8 cellular contexts compared by ENCODE assay signal in the genomic region with DNA sequence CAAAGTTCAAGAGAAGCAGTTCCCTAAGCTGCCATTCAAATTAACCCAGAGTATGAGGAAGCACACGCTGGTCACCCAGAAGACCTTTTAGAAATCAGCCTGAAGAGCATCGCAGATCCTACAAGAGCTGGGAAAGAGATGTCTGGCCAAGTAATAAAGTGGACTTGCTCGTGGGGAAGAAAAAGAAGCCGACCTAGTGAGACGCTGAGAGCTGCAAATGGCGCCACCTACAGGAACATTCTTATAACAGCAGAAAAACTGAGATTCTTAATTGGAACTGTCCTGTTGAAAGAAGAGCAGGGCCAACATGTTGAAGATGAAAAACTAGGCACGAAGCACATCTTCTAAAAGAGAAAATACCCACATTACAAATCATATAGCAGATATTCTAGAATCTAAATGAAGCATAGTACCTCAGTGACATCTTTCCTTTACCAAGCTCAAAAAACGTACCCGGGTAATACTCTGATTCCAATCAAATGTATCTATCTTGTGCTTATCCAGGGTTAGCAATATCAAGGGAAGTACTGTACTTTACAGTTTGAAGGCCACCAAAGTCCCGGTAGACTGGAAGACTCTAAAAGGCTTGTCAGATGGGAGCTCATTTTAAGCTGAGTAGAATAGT. TPM values are rescaled to one million over a fixed set of nuclear protein-coding genes. Genes with fewer than 3 reads are reported as not detected.
A peak's percentile ranks its signal among the peaks of the same experiment; 100 is the strongest.
DNase-seq lines count a peak whose midpoint lies in the region; ATAC-seq and TF ChIP-seq lines count a peak whose summit lies in the region.

No MANE protein-coding gene starts in this region.

- H3K36me3 Mint-ChIP-seq in stimulated activated naive CD8-positive, alpha-beta T cell treated with anti-CD3 and anti-CD28 coated beads, Interleukin-15, Interleukin-2, amounts not matched to agents 100 ng/mL and 50 ng/mL, for 24 hours (ENCODE audit: low read depth): peaks cover under 1% of the 10 kb centered on the region

- TF ChIP-seq CTCF in HCT116 (IDR thresholded peaks at IDR 0.05 in 2 of 3, conservative IDR thresholded peaks at IDR 0.05 in 1 of 3; ENCODE audit: borderline replicate concordance in 1 of 3, insufficient read depth in 1 of 3, low read depth in 2 of 3, low read length in 2 of 3): peak; percentile 73 to 79 (median 78)
- peak; percentile 77 for TF ChIP-seq CTCF in lung (IDR thresholded peaks at IDR 0.05; ENCODE audit: control extremely low read depth, extremely low read depth)

- no peaks in the 10 kb centered on the region for H3K9me2 ChIP-seq in HCT116 (ENCODE audit: insufficient read depth)

- no peak for ATAC-seq in HCT116
- no peak for ATAC-seq in lung (ENCODE audit: insufficient read depth, low FRiP score)
- no peak for ATAC-seq in HG03097 (IDR thresholded peaks at IDR 0.05; ENCODE audit: low FRiP score, unreplicated experiment)

- peak; percentile 49 for DNase-seq in COLO668 (lab: John Stamatoyannopoulos, UW; ENCODE audit: unreplicated experiment)
- peak; percentile 65 for DNase-seq in HCT116 (ENCODE audit: low read depth, low spot score)
- peak; percentile 73 for DNase-seq in NCI-H2227 treated with DMSO at 0.1 percent for 48 hours (lab: John Stamatoyannopoulos, UW)
- peak; percentile 50 to 57 for DNase-seq in activated CD4-positive, alpha-beta T cell treated with anti-CD3 and anti-CD28 coated beads for 4 hours
- DNase-seq in effector CD4-positive, alpha-beta T cell: peak; percentile 39
- peak; percentile 60 for DNase-seq in lung (ENCODE audit: low spot score)

- intact Hi-C loops in HCT116 (cut with micrococcal nuclease): loop anchor here (10.0 kb wide), 3 partner anchors 191 to 581 kb away; no protein-coding TSS in a partner anchor

- no peak overlapping the region for H3K9ac ChIP-seq in HCT116 (ENCODE audit: low read length)

- H3K79me2 ChIP-seq in HCT116 (ENCODE audit: insufficient read depth, low read length): no peaks in the 10 kb centered on the region; the same call in 1 of the 2 replicates

- no peak overlapping the region for H3K27ac Mint-ChIP-seq in stimulated activated naive CD8-positive, alpha-beta T cell treated with anti-CD3 and anti-CD28 coated beads, Interleukin-15, Interleukin-2, amounts not matched to agents 100 ng/mL and 50 ng/mL, for 24 hours

- H3K36me3 ChIP-seq in HCT116 (ENCODE audit: control insufficient read depth in 1 of 2, insufficient read depth in 2 of 2, low read length in 2 of 2): no peaks in the 10 kb centered on the region
- no peaks in the 10 kb centered on the region for H3K36me3 ChIP-seq in lung (ENCODE audit: control insufficient read depth in 2 of 2, insufficient read depth in 2 of 2, low read length in 2 of 2)

- peaks cover 28% of the 10 kb centered on the region for H3K4me1 Mint-ChIP-seq in stimulated activated naive CD8-positive, alpha-beta T cell treated with anti-CD3 and anti-CD28 coated beads, Interleukin-15, Interleukin-2, amounts not matched to agents 100 ng/mL and 50 ng/mL, for 24 hours (ENCODE audit: low read depth)

- peak overlapping the region; percentile 49 for H3K4me2 ChIP-seq in HCT116 (ENCODE audit: low read length)

- POLR2A ChIA-PET in HCT116 (lab: Charles Lee): no interaction called here

- TF ChIP-seq POLR2A in HCT116 (IDR thresholded peaks at IDR 0.05; ENCODE audit: borderline replicate concordance, extremely low read depth, insufficient read depth, insufficient read length): no peak

- RAD21 ChIA-PET in HCT116 (lab: Charles Lee; ENCODE audit: low non-redundant PET in 1 of 2, low total read pairs in 2 of 2, uncharacterized antibody in 2 of 2, unreplicated experiment in 2 of 2): interaction anchor here in 1 of 2 experiments (1.7 to 1.8 kb wide), 2 partner anchors 9 to 58 kb away, joined by 5 to 8 read pairs; no protein-coding TSS in a partner anchor

- H3K9me3 ChIP-seq in HCT116 (ENCODE audit: control insufficient read depth in 1 of 2, insufficient read depth in 1 of 2, low read depth in 1 of 2, low read length in 2 of 2) (no peaks in the 10 kb centered on the region), lung (ENCODE audit: control insufficient read depth in 2 of 2, insufficient read depth in 1 of 2, low read length in 1 of 2) (no peaks in the 10 kb centered on the region)

- no peak overlapping the region for H3K27ac ChIP-seq in HCT116 (ENCODE audit: low read depth, low read length)
- no peak overlapping the region for H3K27ac ChIP-seq in lung (ENCODE audit: low read depth in 1 of 2, low read length in 1 of 2)

- H3K9me3 Mint-ChIP-seq in stimulated activated naive CD8-positive, alpha-beta T cell treated with anti-CD3 and anti-CD28 coated beads, Interleukin-15, Interleukin-2, amounts not matched to agents 100 ng/mL and 50 ng/mL, for 24 hours: no peaks in the 10 kb centered on the region

- 21 to 23% methylated on average over 10 of the region's 10 CpGs for WGBS in lung, 2 donors

- CTCF ChIA-PET in HCT116 (lab: Charles Lee): interaction anchor here (0.9 to 2.2 kb wide), 12 partner anchors 10 to 869 kb away, joined by 3 to 21 read pairs (median 5); no protein-coding TSS in a partner anchor

- peaks cover 8 to 16% of the 10 kb centered on the region in 2 experiments; a peak in 3 of 4 replicates for H3K4me1 ChIP-seq in HCT116 (ENCODE audit: control insufficient read depth in 1 of 2, insufficient read depth in 2 of 2, low read length in 2 of 2)
- H3K4me1 ChIP-seq in lung (ENCODE audit: control insufficient read depth in 2 of 2, insufficient read depth in 2 of 2, low read length in 2 of 2): no peaks in the 10 kb centered on the region

- peaks cover 20% of the 10 kb centered on the region for H3K27me3 Mint-ChIP-seq in stimulated activated naive CD8-positive, alpha-beta T cell treated with anti-CD3 and anti-CD28 coated beads, Interleukin-15, Interleukin-2, amounts not matched to agents 100 ng/mL and 50 ng/mL, for 24 hours

- TF ChIP-seq RAD21 in HCT116 (IDR thresholded peaks at IDR 0.05; ENCODE audit: low read depth): peak; percentile 87

- no TSS peak for BruUV-seq in HCT116 (replicated peaks; lab: Mats Ljungman, UMichigan)

- peak overlapping the region; percentile 21 for H3K4me3 Mint-ChIP-seq in stimulated activated naive CD8-positive, alpha-beta T cell treated with anti-CD3 and anti-CD28 coated beads, Interleukin-15, Interleukin-2, amounts not matched to agents 100 ng/mL and 50 ng/mL, for 24 hours

- H3K27me3 ChIP-seq in HCT116 (ENCODE audit: insufficient read depth, low read length) (no peaks in the 10 kb centered on the region), lung (ENCODE audit: control insufficient read depth, insufficient read depth) (no peaks in the 10 kb centered on the region)

- H3K4me3 ChIP-seq in HCT116 (replicated peaks in 1 of 2; ENCODE audit: low read depth in 1 of 2, low read length in 2 of 2) (0 out of 4 replicates have a peak overlapping the region, but pooled peaks of 1 of the 2 experiments have one; percentile 4), lung (no peak overlapping the region)

- no peaks in the 10 kb centered on the region for H4K20me1 ChIP-seq in HCT116 (ENCODE audit: insufficient read depth)

- H2AFZ ChIP-seq in HCT116 (ENCODE audit: low read depth, low read length, poor library complexity, severe bottlenecking): peak overlapping the region; percentile 98

TF ChIP-seq in HCT116, 20 proteins besides CTCF, POLR2A, EP300 and RAD21:
- TF ChIP-seq, protein P1, sequence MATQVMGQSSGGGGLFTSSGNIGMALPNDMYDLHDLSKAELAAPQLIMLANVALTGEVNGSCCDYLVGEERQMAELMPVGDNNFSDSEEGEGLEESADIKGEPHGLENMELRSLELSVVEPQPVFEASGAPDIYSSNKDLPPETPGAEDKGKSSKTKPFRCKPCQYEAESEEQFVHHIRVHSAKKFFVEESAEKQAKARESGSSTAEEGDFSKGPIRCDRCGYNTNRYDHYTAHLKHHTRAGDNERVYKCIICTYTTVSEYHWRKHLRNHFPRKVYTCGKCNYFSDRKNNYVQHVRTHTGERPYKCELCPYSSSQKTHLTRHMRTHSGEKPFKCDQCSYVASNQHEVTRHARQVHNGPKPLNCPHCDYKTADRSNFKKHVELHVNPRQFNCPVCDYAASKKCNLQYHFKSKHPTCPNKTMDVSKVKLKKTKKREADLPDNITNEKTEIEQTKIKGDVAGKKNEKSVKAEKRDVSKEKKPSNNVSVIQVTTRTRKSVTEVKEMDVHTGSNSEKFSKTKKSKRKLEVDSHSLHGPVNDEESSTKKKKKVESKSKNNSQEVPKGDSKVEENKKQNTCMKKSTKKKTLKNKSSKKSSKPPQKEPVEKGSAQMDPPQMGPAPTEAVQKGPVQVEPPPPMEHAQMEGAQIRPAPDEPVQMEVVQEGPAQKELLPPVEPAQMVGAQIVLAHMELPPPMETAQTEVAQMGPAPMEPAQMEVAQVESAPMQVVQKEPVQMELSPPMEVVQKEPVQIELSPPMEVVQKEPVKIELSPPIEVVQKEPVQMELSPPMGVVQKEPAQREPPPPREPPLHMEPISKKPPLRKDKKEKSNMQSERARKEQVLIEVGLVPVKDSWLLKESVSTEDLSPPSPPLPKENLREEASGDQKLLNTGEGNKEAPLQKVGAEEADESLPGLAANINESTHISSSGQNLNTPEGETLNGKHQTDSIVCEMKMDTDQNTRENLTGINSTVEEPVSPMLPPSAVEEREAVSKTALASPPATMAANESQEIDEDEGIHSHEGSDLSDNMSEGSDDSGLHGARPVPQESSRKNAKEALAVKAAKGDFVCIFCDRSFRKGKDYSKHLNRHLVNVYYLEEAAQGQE (IDR thresholded peaks at IDR 0.05; ENCODE audit: low read depth): no peak
- TF ChIP-seq YY1 (IDR thresholded peaks at IDR 0.05; ENCODE audit: extremely low read depth, insufficient replicate concordance, low read depth, low read length) (no peak), CEBPB (IDR thresholded peaks at IDR 0.05; ENCODE audit: low read depth) (no peak), FOSL1 (IDR thresholded peaks at IDR 0.05; ENCODE audit: low read depth) (no peak), JUND (IDR thresholded peaks at IDR 0.05) (no peak), ZNF274 (IDR thresholded peaks at IDR 0.05; ENCODE audit: low read depth, low read length) (no peak), ZFX (IDR thresholded peaks at IDR 0.05) (no peak), TCF7L2 (IDR thresholded peaks at IDR 0.05; ENCODE audit: borderline replicate concordance, extremely low read depth, insufficient read depth, insufficient read length) (no peak), ELF1 (IDR thresholded peaks at IDR 0.05; ENCODE audit: borderline replicate concordance, low read depth) (no peak), CBX3 (IDR thresholded peaks at IDR 0.05; ENCODE audit: low read depth) (no peak), SRF (IDR thresholded peaks at IDR 0.05; ENCODE audit: low read depth) (no peak)
TF ChIP-seq in HCT116: peak in this region for 0.

RNA-seq across cellular contexts. Expression of a gene that starts 3.9 kb away (rescaled TPM):
- total RNA-seq in HCT116 (2021; ENCODE audit: unreplicated experiment) (28.7 TPM), lung (10 to 100 TPM; 75.1 to 86.2 TPM)
- 11.0 and 11.6 TPM in 2 replicates for polyA plus RNA-seq in HCT116 (2012)
- 10 to 100 TPM; 24.6 to 27.7 TPM for polyA plus RNA-seq in lung
